In genomic region chr20:36179170-36179945, GRCh38 we compare ENCODE assay signal across 1 cellular context.
TF ChIP-seq lines count a peak whose summit lies in the region.

No MANE protein-coding gene starts in this region.

TF ChIP-seq in HepG2, 621 proteins besides CTCF, POLR2A, EP300 and RAD21:
- TF ChIP-seq UBTF (CRISPR knock-in tag; IDR thresholded peaks at IDR 0.05), result no peak
- TF ChIP-seq ZFP91 (CRISPR knock-in tag; IDR thresholded peaks at IDR 0.05; ENCODE audit: borderline replicate concordance), result 0 out of 2 replicates have a peak, but pooled peaks have one; percentile 36
- peak; percentile 79 for TF ChIP-seq ZNF768 (CRISPR knock-in tag; IDR thresholded peaks at IDR 0.05)
- no peak for TF ChIP-seq ZNF33A (CRISPR knock-in tag; IDR thresholded peaks at IDR 0.05; ENCODE audit: borderline replicate concordance)
- no peak for TF ChIP-seq PBX2 (CRISPR knock-in tag; IDR thresholded peaks at IDR 0.05)
- TF ChIP-seq HHEX (CRISPR knock-in tag; IDR thresholded peaks at IDR 0.05), result no peak
TF ChIP-seq in HepG2: peak in this region for 2.
